In genomic region chr2:201933792-201934229, GRCh38 we compare ENCODE assay signal across 13 cellular contexts.
DNase-seq lines count a peak whose midpoint lies in the region; ATAC-seq and TF ChIP-seq lines count a peak whose summit lies in the region.
"Had no signal": no experiment of that assay in that cellular context is flagged by ENCODE, and none has a peak within 500 bp of the region (broad histone marks: within the 10 kb centered on the region; RNA-seq: fewer than 3 reads in every experiment).

No MANE protein-coding gene starts in this region.

- H2AK9ac ChIP-seq in IMR-90 (replicated peaks; ENCODE audit: low read depth, low read length, poor library complexity) = no peak overlapping the region

- no peak for TF ChIP-seq RAD21 in IMR-90 (IDR thresholded peaks at IDR 0.05; ENCODE audit: low read length)

- H3K9me1 ChIP-seq in IMR-90 (ENCODE audit: insufficient read depth, low read length) = 0 out of 2 replicates have a peak, but pooled peaks cover 11% of the 10 kb centered on the region

- H3K4me3 ChIP-seq in AG04449 (ENCODE audit: low read depth, low read length) (no peak overlapping the region), IMR-90 (ENCODE audit: insufficient read depth, low read depth, low read length) (no peak overlapping the region), astrocyte of the cerebellum (ENCODE audit: low read depth, low read length) (no peak overlapping the region), stomach (no peak overlapping the region)
- H3K4me3 ChIP-seq: colonic mucosa, esophagus squamous epithelium, lung, SK-N-MC had no signal

- TF ChIP-seq EP300 in stomach (IDR thresholded peaks at IDR 0.05) = no peak

- peak overlapping the region; percentile 57 for H3K14ac ChIP-seq in IMR-90 (replicated peaks; ENCODE audit: low read depth, low read length)

- CTCF ChIA-PET in AG04449 (lab: Yijun Ruan, JAX) (interaction anchor here (1.5 kb wide), 1 partner anchor 18 kb away, joined by 3 read pairs; no protein-coding TSS in a partner anchor), IMR-90 (lab: Yijun Ruan, JAX) (no interaction called here)

- no peak overlapping the region for H3K4me2 ChIP-seq in IMR-90 (ENCODE audit: low read depth, low read length)

- H2BK120ac ChIP-seq in IMR-90 (ENCODE audit: low read depth, low read length) = peak overlapping the region; percentile 53; the same call in 1 of the 2 replicates

- H4K8ac ChIP-seq in IMR-90 (ENCODE audit: low read depth in 2 of 2, low read length in 2 of 2) = peak overlapping the region in 1 of 2 experiments; percentile 24; a peak in 2 of 4 replicates

- no peak overlapping the region for H2BK20ac ChIP-seq in IMR-90 (ENCODE audit: low read depth, low read length)

- TF ChIP-seq CTCF in AG04449 (IDR thresholded peaks at IDR 0.05; ENCODE audit: insufficient read depth, low read length, missing control alignments) = no peak
- TF ChIP-seq CTCF in IMR-90 (conservative IDR thresholded peaks at IDR 0.05; ENCODE audit: low read depth, low read length) = no peak
- no peak for TF ChIP-seq CTCF in astrocyte of the cerebellum (IDR thresholded peaks at IDR 0.05; ENCODE audit: low read depth, low read length, missing control alignments)
- no peak for TF ChIP-seq CTCF in stomach (IDR thresholded peaks at IDR 0.05)

- DNase-seq in AG04449 (ENCODE audit: low read depth, low spot score) = peak; percentile 14
- no peak for DNase-seq in IMR-90
- DNase-seq in astrocyte of the cerebellum (ENCODE audit: low read depth) = peak; percentile 33
- peak; percentile 57 for DNase-seq in mesenteric fat pad (ENCODE audit: low spot score)
- no peak for DNase-seq in stomach
- DNase-seq in NCI-H128 (lab: John Stamatoyannopoulos, UW; ENCODE audit: unreplicated experiment) = no peak
- DNase-seq in SIG-M5 treated with dmso at 0.1 percent for 504 hours (lab: John Stamatoyannopoulos, UW; ENCODE audit: unreplicated experiment) = no peak
- DNase-seq: colonic mucosa, esophagus squamous epithelium, NCI-H774 had no signal

- no TSS peak for BruUV-seq in IMR-90 (replicated peaks; lab: Mats Ljungman, UMichigan)

- H3K27ac ChIP-seq in IMR-90 (ENCODE audit: insufficient read depth, low read length) (no peak overlapping the region), stomach (no peak overlapping the region)
- H3K27ac ChIP-seq: colonic mucosa, esophagus squamous epithelium, SK-N-MC had no signal

- no peak overlapping the region for H2BK5ac ChIP-seq in IMR-90 (ENCODE audit: low read depth, low read length, poor library complexity, severe bottlenecking)

- H3K18ac ChIP-seq in IMR-90 (ENCODE audit: low read depth, low read length) = no peak overlapping the region

- no peak overlapping the region for H4K91ac ChIP-seq in IMR-90 (ENCODE audit: insufficient read depth, low read depth, low read length)

- H2AFZ ChIP-seq in IMR-90 (replicated peaks; ENCODE audit: low read length, poor library complexity) = peak overlapping the region; percentile 87

- no peaks in the 10 kb centered on the region for H3K79me1 ChIP-seq in IMR-90 (ENCODE audit: low read depth in 1 of 2, low read length in 2 of 2)

- H2BK15ac ChIP-seq in IMR-90 (ENCODE audit: low read depth, low read length) = no peak overlapping the region

- peak overlapping the region; percentile 30; the same call in 1 of the 2 replicates for H4K5ac ChIP-seq in IMR-90 (ENCODE audit: low read depth, low read length)

- no peak overlapping the region for H3K9ac ChIP-seq in IMR-90 (ENCODE audit: low read depth, low read length)

- H4K20me1 ChIP-seq in IMR-90 (ENCODE audit: insufficient read depth, low read length) = no peaks in the 10 kb centered on the region

- dilution Hi-C loops in IMR-90 (cut with HindIII; ENCODE audit: low sequenced_read_pairs, unreplicated experiment) = no loop called here

- no peak overlapping the region for H2AK5ac ChIP-seq in IMR-90 (ENCODE audit: low read depth, low read length)

- H3K4me1 ChIP-seq in IMR-90 (ENCODE audit: control insufficient read depth, insufficient read depth, low read length) (peaks cover 10% of the 10 kb centered on the region), stomach (peaks cover 0 to 14% (median 0%) of the 10 kb centered on the region in 4 donors)
- H3K4me1 ChIP-seq: colonic mucosa had no signal

- intact Hi-C loops in IMR-90 (cut with micrococcal nuclease) (no loop called here), stomach (cut with DNase I; ENCODE audit: low total_unique reads) (no loop called here)

- H3K36me3 ChIP-seq in IMR-90 (ENCODE audit: control insufficient read depth, insufficient read depth, low read length) (no peaks in the 10 kb centered on the region), stomach (no peaks in the 10 kb centered on the region)
- H3K36me3 ChIP-seq: colonic mucosa, esophagus squamous epithelium had no signal

- H3K4ac ChIP-seq in IMR-90 (ENCODE audit: low read depth, low read length) = peak overlapping the region; percentile 27; the same call in 1 of the 2 replicates

- H3K9me3 ChIP-seq in IMR-90 (ENCODE audit: control insufficient read depth, insufficient read depth, low read length) = peaks cover 2% of the 10 kb centered on the region; the same call in 1 of the 2 replicates
- H3K9me3 ChIP-seq in stomach = peaks cover 0 to 13% (median 5%) of the 10 kb centered on the region in 4 donors
- H3K9me3 ChIP-seq: colonic mucosa had no signal

- in situ Hi-C loops in IMR-90 (cut with MboI; ENCODE audit: low sequenced_read_pairs) = no loop called here
- in situ Hi-C loops in astrocyte of the cerebellum (cut with HindIII; ENCODE audit: low sequenced_read_pairs) = no loop called here

- TF ChIP-seq POLR2A in IMR-90 (IDR thresholded peaks at IDR 0.05; ENCODE audit: low read depth, low read length) (no peak), stomach (IDR thresholded peaks at IDR 0.05) (no peak), GM18505 (IDR thresholded peaks at IDR 0.05; ENCODE audit: borderline replicate concordance, extremely low read depth, insufficient read depth, insufficient read length) (no peak)

- H3K27me3 ChIP-seq in IMR-90 (ENCODE audit: control insufficient read depth, insufficient read depth, low read length) (no peaks in the 10 kb centered on the region), stomach (peaks cover 0 to 5% (median 0%) of the 10 kb centered on the region in 3 donors)
- H3K27me3 ChIP-seq: colonic mucosa, esophagus squamous epithelium had no signal

- POLR2A ChIA-PET in AG04449 (lab: Yijun Ruan, JAX) (interaction anchor here (1.1 to 1.5 kb wide), 2 partner anchors 24 to 45 kb away, joined by 3 to 6 read pairs; no protein-coding TSS in a partner anchor), IMR-90 (lab: Charles Lee; ENCODE audit: unreplicated experiment) (no interaction called here)

- peak; percentile 43 for ATAC-seq in IMR-90 (ENCODE audit: low read depth)
- no peak for ATAC-seq in GM18505 (IDR thresholded peaks at IDR 0.05; ENCODE audit: unreplicated experiment)

- no peak overlapping the region for H3K23ac ChIP-seq in IMR-90 (ENCODE audit: low read depth, low read length)

- WGBS in IMR-90 (ENCODE audit: extremely low coverage in 2 of 2, insufficient read length in 1 of 2), 2 experiments = 17% methylated on average over 3 of the region's 7 CpGs; no CpG with 5 or more reads in 1 of the 2 experiments
- 56 to 85% (median 70%) methylated on average over 7 of the region's 7 CpGs for WGBS in stomach, 5 donors

- no peak overlapping the region for H3K56ac ChIP-seq in IMR-90 (ENCODE audit: extremely low read depth, insufficient read depth, low read length)

TF ChIP-seq in IMR-90, 13 proteins besides CTCF, POLR2A, EP300 and RAD21:
- TF ChIP-seq CEBPB (IDR thresholded peaks at IDR 0.05; ENCODE audit: low read depth, low read length) = no peak
- TF ChIP-seq RFX5 (IDR thresholded peaks at IDR 0.05; ENCODE audit: low read depth, low read length) = no peak
- no peak for TF ChIP-seq FOS (IDR thresholded peaks at IDR 0.05; ENCODE audit: low read depth, low read length)
- no peak for TF ChIP-seq MAZ (IDR thresholded peaks at IDR 0.05; ENCODE audit: borderline replicate concordance, low read depth, low read length)
- TF ChIP-seq BHLHE40 (IDR thresholded peaks at IDR 0.05; ENCODE audit: low read depth, low read length) = no peak
- TF ChIP-seq SMC3 (IDR thresholded peaks at IDR 0.05; ENCODE audit: low read depth, low read length) = no peak
- no peak for TF ChIP-seq MAFK (IDR thresholded peaks at IDR 0.05; ENCODE audit: low read depth, low read length)
- TF ChIP-seq, protein P1, sequence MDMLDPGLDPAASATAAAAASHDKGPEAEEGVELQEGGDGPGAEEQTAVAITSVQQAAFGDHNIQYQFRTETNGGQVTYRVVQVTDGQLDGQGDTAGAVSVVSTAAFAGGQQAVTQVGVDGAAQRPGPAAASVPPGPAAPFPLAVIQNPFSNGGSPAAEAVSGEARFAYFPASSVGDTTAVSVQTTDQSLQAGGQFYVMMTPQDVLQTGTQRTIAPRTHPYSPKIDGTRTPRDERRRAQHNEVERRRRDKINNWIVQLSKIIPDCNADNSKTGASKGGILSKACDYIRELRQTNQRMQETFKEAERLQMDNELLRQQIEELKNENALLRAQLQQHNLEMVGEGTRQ (IDR thresholded peaks at IDR 0.05; ENCODE audit: low read depth, low read length) = no peak
- TF ChIP-seq RCOR1 (IDR thresholded peaks at IDR 0.05; ENCODE audit: insufficient replicate concordance, low read length) = no peak
- TF ChIP-seq, protein P2, sequence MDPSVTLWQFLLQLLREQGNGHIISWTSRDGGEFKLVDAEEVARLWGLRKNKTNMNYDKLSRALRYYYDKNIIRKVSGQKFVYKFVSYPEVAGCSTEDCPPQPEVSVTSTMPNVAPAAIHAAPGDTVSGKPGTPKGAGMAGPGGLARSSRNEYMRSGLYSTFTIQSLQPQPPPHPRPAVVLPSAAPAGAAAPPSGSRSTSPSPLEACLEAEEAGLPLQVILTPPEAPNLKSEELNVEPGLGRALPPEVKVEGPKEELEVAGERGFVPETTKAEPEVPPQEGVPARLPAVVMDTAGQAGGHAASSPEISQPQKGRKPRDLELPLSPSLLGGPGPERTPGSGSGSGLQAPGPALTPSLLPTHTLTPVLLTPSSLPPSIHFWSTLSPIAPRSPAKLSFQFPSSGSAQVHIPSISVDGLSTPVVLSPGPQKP (IDR thresholded peaks at IDR 0.05; ENCODE audit: borderline replicate concordance, low read depth, low read length) = no peak
- TF ChIP-seq NFE2L2 (IDR thresholded peaks at IDR 0.05; ENCODE audit: low read depth, low read length) = no peak
- TF ChIP-seq CHD1 (IDR thresholded peaks at IDR 0.05; ENCODE audit: low read depth, low read length) = no peak
- TF ChIP-seq MXI1 (IDR thresholded peaks at IDR 0.05; ENCODE audit: borderline replicate concordance, low read depth, low read length) = no peak

Comparison
In these comparisons a context has a peak if more than half of its experiments do, and no peak if none do; other contexts are left out.
1. DNase-seq: peak in AG04449 (single experiment), astrocyte of the cerebellum (single experiment) and mesenteric fat pad (single experiment); none in IMR-90 (single experiment), stomach (single experiment), NCI-H128 (single experiment) and SIG-M5 treated with dmso at 0.1 percent for 504 hours (single experiment).